In genomic region chr6:16821834-16822264, GRCh38 we compare ENCODE assay signal across 15 cellular contexts.
DNase-seq lines count a peak whose midpoint lies in the region; ATAC-seq, FAIRE-seq and TF ChIP-seq lines count a peak whose summit lies in the region.
"Had no signal": no experiment of that assay in that cellular context is flagged by ENCODE, and none has a peak within 500 bp of the region (broad histone marks: within the 10 kb centered on the region; RNA-seq: fewer than 3 reads in every experiment).

No MANE protein-coding gene starts in this region.

- DNase-seq in WTC11 (ENCODE audit: low spot score) (no peak), HepG2 (ENCODE audit: low spot score) (peak; percentile 98), small intestine (peak; percentile 31), gastrocnemius medialis (no peak), T1000 (lab: John Stamatoyannopoulos, UW) (no peak), colonic mucosa (no peak)
- DNase-seq: 8988T; AML-193; CD8-positive, alpha-beta memory T cell; DMS53; GF-D8 had no signal

- peak; percentile 82 to 95; a peak in 3 of 4 replicates for TF ChIP-seq EP300 in HepG2 (IDR thresholded peaks at IDR 0.05; ENCODE audit: low read depth in 2 of 2, low read length in 2 of 2)
- peak; percentile 95 for TF ChIP-seq EP300 in HepG2 (CRISPR knock-in tag; IDR thresholded peaks at IDR 0.05; ENCODE audit: borderline replicate concordance)

- POLR2A ChIA-PET in WTC11 (lab: Charles Lee) = no interaction called here
- POLR2A ChIA-PET in HepG2 (lab: Yijun Ruan, JAX) = interaction anchor here (1.2 to 1.5 kb wide), 2 partner anchors 16 to 59 kb away, joined by 3 read pairs; no protein-coding TSS in a partner anchor

- peaks cover 12% of the 10 kb centered on the region for H3K4me1 Mint-ChIP-seq in WTC11

- H3K4me1 ChIP-seq in HepG2 (ENCODE audit: insufficient read depth, low read length) (peaks cover 51% of the 10 kb centered on the region), small intestine (ENCODE audit: control insufficient read depth in 2 of 2, insufficient read depth in 1 of 2, low read depth in 1 of 2, low read length in 1 of 2) (no peaks in the 10 kb centered on the region), gastrocnemius medialis (no peaks in the 10 kb centered on the region), colonic mucosa (no peaks in the 10 kb centered on the region)

- no peak overlapping the region for H3K4me3 Mint-ChIP-seq in WTC11
- H3K4me3 Mint-ChIP-seq: CD8-positive, alpha-beta memory T cell had no signal

- TF ChIP-seq RAD21 in HepG2 (CRISPR knock-in tag; IDR thresholded peaks at IDR 0.05) = no peak; the same call in 1 of the 2 replicates

- TF ChIP-seq POLR2A in HepG2 (IDR thresholded peaks at IDR 0.05; ENCODE audit: insufficient read depth in 1 of 2, low read depth in 2 of 2, low read length in 2 of 2) (no peak), gastrocnemius medialis (IDR thresholded peaks at IDR 0.05) (no peak)

- peak overlapping the region; percentile 39 for H3K27ac ChIP-seq in 22Rv1
- peak overlapping the region; percentile 61 for H3K27ac ChIP-seq in HepG2 (ENCODE audit: extremely low read length, insufficient read depth, low read length)
- H3K27ac ChIP-seq in small intestine (ENCODE audit: low read depth in 1 of 2, low read length in 1 of 2) = no peak overlapping the region
- H3K27ac ChIP-seq in gastrocnemius medialis = no peak overlapping the region
- H3K27ac ChIP-seq in colonic mucosa = no peak overlapping the region
- H3K27ac ChIP-seq: BLaER1 had no signal

- H3K36me3 Mint-ChIP-seq in WTC11 = no peaks in the 10 kb centered on the region
- H3K36me3 Mint-ChIP-seq: CD8-positive, alpha-beta memory T cell had no signal

- in situ Hi-C loops in HepG2 (cut with HindIII; ENCODE audit: extremely low pct_ligation_motif_present, low pct_unique_long_range_greater_than_20kb) = no loop called here
- in situ Hi-C loops in gastrocnemius medialis (cut with MboI; ENCODE audit: low sequenced_read_pairs in 4 of 4) = loop anchor here in 1 of 4 donors (25.0 kb wide), 1 partner anchor 140 kb away; no protein-coding TSS in a partner anchor

- H3K9me3 ChIP-seq in HepG2 (ENCODE audit: low read length) (no peaks in the 10 kb centered on the region), small intestine (ENCODE audit: control insufficient read depth, low read depth) (no peaks in the 10 kb centered on the region), gastrocnemius medialis (no peaks in the 10 kb centered on the region), colonic mucosa (no peaks in the 10 kb centered on the region)
- H3K9me3 ChIP-seq: BLaER1 had no signal

- FAIRE-seq in HepG2 (lab: Jason Lieb, UNC) (peak; percentile 89), small intestine (lab: Jason Lieb, UNC) (no peak)

- intact Hi-C loops in HepG2 (cut with micrococcal nuclease; ENCODE audit: unreplicated experiment) (loop anchor here (1.0 to 5.0 kb wide), 2 partner anchors 14 to 60 kb away; partner anchors contain the start of gene ATXN1), gastrocnemius medialis (cut with DNase I; ENCODE audit: low total_unique reads) (no loop called here), colonic mucosa (cut with DNase I) (no loop called here)

- H3K36me3 ChIP-seq in HepG2 (replicated peaks in 1 of 2; ENCODE audit: control insufficient read depth in 1 of 2, insufficient read depth in 2 of 2, low read length in 2 of 2) (no peaks in the 10 kb centered on the region), small intestine (ENCODE audit: control insufficient read depth in 2 of 2, insufficient read depth in 2 of 2, low read length in 2 of 2) (no peaks in the 10 kb centered on the region), gastrocnemius medialis (no peaks in the 10 kb centered on the region), colonic mucosa (no peaks in the 10 kb centered on the region)
- H3K36me3 ChIP-seq: BLaER1 had no signal

- H4K20me1 ChIP-seq in HepG2 (ENCODE audit: insufficient read depth, low read length) = no peaks in the 10 kb centered on the region
- H4K20me1 ChIP-seq: BLaER1 had no signal

- H3K4me2 ChIP-seq in HepG2 (ENCODE audit: low read depth, low read length) = peak overlapping the region; percentile 40
- H3K4me2 ChIP-seq: BLaER1 had no signal

- CTCF ChIA-PET in WTC11 (lab: Charles Lee) = interaction anchor here (1.7 kb wide), 1 partner anchor 59 kb away, joined by 6 read pairs; no protein-coding TSS in a partner anchor
- CTCF ChIA-PET in HepG2 (lab: Yijun Ruan, JAX; ENCODE audit: low intra/inter-chr PET ratio, low total read pairs) = no interaction called here

- no peaks in the 10 kb centered on the region for H3K79me2 ChIP-seq in HepG2 (ENCODE audit: insufficient read depth, low read length)

- H3K27me3 ChIP-seq in HepG2 (ENCODE audit: control insufficient read depth in 1 of 2, insufficient read depth in 2 of 2, low read length in 2 of 2) = no peaks in the 10 kb centered on the region
- peaks cover 0 to 1% of the 10 kb centered on the region in 2 donors for H3K27me3 ChIP-seq in small intestine (ENCODE audit: control insufficient read depth in 2 of 2, insufficient read depth in 2 of 2, low read length in 2 of 2)
- H3K27me3 ChIP-seq in gastrocnemius medialis = no peaks in the 10 kb centered on the region
- no peaks in the 10 kb centered on the region for H3K27me3 ChIP-seq in colonic mucosa
- H3K27me3 ChIP-seq: BLaER1 had no signal

- WGBS in HepG2 (ENCODE audit: low lambda C conversion rate) = 0% methylated on average over 5 of the region's 5 CpGs
- WGBS in small intestine, 3 donors = 30 to 65% (median 56%) methylated on average over 5 of the region's 5 CpGs

- H3K9ac ChIP-seq in HepG2 (ENCODE audit: insufficient read depth, low read depth, low read length) (no peak overlapping the region), colonic mucosa (ENCODE audit: low read depth in 2 of 2, low read length in 2 of 2) (no peak overlapping the region)
- H3K9ac ChIP-seq: BLaER1 had no signal

- no peak overlapping the region for H3K27ac Mint-ChIP-seq in WTC11
- H3K27ac Mint-ChIP-seq: CD8-positive, alpha-beta memory T cell had no signal

- no peaks in the 10 kb centered on the region for H3K27me3 Mint-ChIP-seq in WTC11 (ENCODE audit: low read depth)

- no peaks in the 10 kb centered on the region for H3K9me3 Mint-ChIP-seq in WTC11
- H3K9me3 Mint-ChIP-seq: CD8-positive, alpha-beta memory T cell had no signal

- no peak overlapping the region for H2AFZ ChIP-seq in HepG2 (ENCODE audit: low read length)

- ATAC-seq in WTC11 = no peak
- peak; percentile 99 for ATAC-seq in HepG2
- ATAC-seq in gastrocnemius medialis = no peak
- no peak for ATAC-seq in HG03469 (IDR thresholded peaks at IDR 0.05; ENCODE audit: unreplicated experiment)
- ATAC-seq: HCT116 had no signal

- no peak for TF ChIP-seq CTCF in 22Rv1 (IDR thresholded peaks at IDR 0.05)
- TF ChIP-seq CTCF in WTC11 (IDR thresholded peaks at IDR 0.05) = no peak
- no peak for TF ChIP-seq CTCF in HepG2 (CRISPR knock-in tag; IDR thresholded peaks at IDR 0.05)
- TF ChIP-seq CTCF in gastrocnemius medialis (IDR thresholded peaks at IDR 0.05 in 4 of 5, conservative IDR thresholded peaks at IDR 0.05 in 1 of 5) = no peak
- TF ChIP-seq CTCF in colonic mucosa (IDR thresholded peaks at IDR 0.05) = no peak

- H3K4me3 ChIP-seq in HepG2 (replicated peaks in 1 of 3; ENCODE audit: insufficient read depth in 1 of 3, low read depth in 2 of 3, low read length in 3 of 3) = no peak overlapping the region
- no peak overlapping the region for H3K4me3 ChIP-seq in small intestine (ENCODE audit: low read depth in 1 of 2, low read length in 2 of 2)
- H3K4me3 ChIP-seq in gastrocnemius medialis = no peak overlapping the region
- H3K4me3 ChIP-seq in colonic mucosa = no peak overlapping the region
- H3K4me3 ChIP-seq: BLaER1 had no signal

- no TSS peak for BruUV-seq in HepG2 (replicated peaks; lab: Mats Ljungman, UMichigan)

TF ChIP-seq in WTC11, 78 proteins besides CTCF, POLR2A, EP300 and RAD21:
- TF ChIP-seq GABPB1 (CRISPR knock-in tag; IDR thresholded peaks at IDR 0.05) = peak; percentile 88
- no peak for TF ChIP-seq CDX4 (CRISPR knock-in tag; IDR thresholded peaks at IDR 0.05; ENCODE audit: borderline replicate concordance)

TF ChIP-seq in HepG2, 621 proteins besides CTCF, POLR2A, EP300 and RAD21 (continues in another document):
- TF ChIP-seq ZNF737 (CRISPR knock-in tag; IDR thresholded peaks at IDR 0.05; ENCODE audit: borderline replicate concordance) (peak; percentile 33; the same call in 1 of the 2 replicates), CEBPB (IDR thresholded peaks at IDR 0.05; ENCODE audit: borderline replicate concordance, low read depth, low read length) (peak; percentile 97), POLR2AphosphoS2 (IDR thresholded peaks at IDR 0.05; ENCODE audit: low read depth, low read length) (no peak), ZNF83 (CRISPR knock-in tag; IDR thresholded peaks at IDR 0.05; ENCODE audit: borderline replicate concordance) (no peak), GATAD2A (CRISPR knock-in tag; IDR thresholded peaks at IDR 0.05) (peak; percentile 99), ZNF609 (CRISPR knock-in tag; IDR thresholded peaks at IDR 0.05; ENCODE audit: borderline replicate concordance) (peak; percentile 91)

Comparison
In these comparisons a context has a peak if more than half of its experiments do, and no peak if none do; other contexts are left out.
1. H3K27ac ChIP-seq: peak in 22Rv1 (single experiment) and HepG2 (single experiment); none in small intestine (0 of 2), gastrocnemius medialis (0 of 4) and colonic mucosa (single experiment).
2. DNase-seq: peak in HepG2 (single experiment) and small intestine (single experiment); none in WTC11 (single experiment), gastrocnemius medialis (0 of 2), T1000 (single experiment) and colonic mucosa (single experiment).